ENCODE assay signal across 8 cellular contexts in the genomic region with DNA sequence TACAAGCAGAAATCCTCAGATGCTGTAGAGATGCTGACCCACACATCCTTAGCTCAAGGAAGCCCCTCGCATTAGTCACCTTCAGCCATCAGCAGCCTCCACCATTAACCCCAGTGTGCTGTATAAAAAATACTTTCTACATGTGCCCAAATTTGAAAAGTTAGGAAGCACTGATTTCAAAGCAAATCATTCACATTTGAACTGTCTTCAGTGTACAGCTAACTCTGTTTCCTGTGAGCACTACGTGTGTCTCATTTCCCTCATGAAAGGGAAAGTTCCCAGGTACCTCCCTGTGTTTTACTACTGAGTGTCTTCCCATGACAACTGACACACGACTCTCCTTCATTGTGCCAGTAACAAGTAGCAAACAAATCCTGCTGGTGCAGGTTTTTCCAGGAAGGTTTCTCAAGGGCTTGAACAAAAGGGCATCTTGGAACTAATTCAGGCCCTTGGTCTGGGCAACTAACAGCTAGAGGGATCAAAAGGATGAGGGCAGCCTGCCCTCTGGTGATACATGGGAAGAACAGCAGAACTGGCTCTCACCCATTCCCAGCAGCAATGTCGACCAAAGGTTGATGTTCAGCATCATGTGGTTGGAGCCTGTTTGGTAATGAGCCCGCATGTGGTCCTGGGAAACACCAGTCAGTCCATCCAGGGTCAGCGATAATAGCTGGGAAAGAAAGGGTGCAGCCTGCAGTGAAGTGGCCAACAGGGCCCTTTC. TPM values are rescaled to one million over a fixed set of nuclear protein-coding genes. Genes with fewer than 3 reads are reported as not detected.
DNase-seq lines count a peak whose midpoint lies in the region; ATAC-seq, FAIRE-seq and TF ChIP-seq lines count a peak whose summit lies in the region.

No MANE protein-coding gene starts in this region.

- H3K9me3 ChIP-seq in fibroblast of lung (ENCODE audit: control insufficient read depth, insufficient read depth, low read depth, low read length) (no peaks in the 10 kb centered on the region), small intestine (ENCODE audit: control insufficient read depth, low read depth) (no peaks in the 10 kb centered on the region)

- TF ChIP-seq CTCF in GM13976 (IDR thresholded peaks at IDR 0.05; ENCODE audit: borderline replicate concordance, control extremely low read depth, extremely low read depth, insufficient read depth, missing control alignments) (no peak), fibroblast of lung (conservative IDR thresholded peaks at IDR 0.05 in 1 of 2, IDR thresholded peaks at IDR 0.05 in 1 of 2; ENCODE audit: low read depth in 1 of 2, low read length in 2 of 2) (peak; percentile 43 to 44)

- H3K4me3 ChIP-seq in fibroblast of lung (replicated peaks in 1 of 4; ENCODE audit: control extremely low read depth in 1 of 4, insufficient read depth in 1 of 4, low read depth in 3 of 4, low read length in 4 of 4) (no peak overlapping the region), small intestine (ENCODE audit: low read depth in 1 of 2, low read length in 2 of 2) (no peak overlapping the region)

- H3K9ac ChIP-seq in fibroblast of lung (ENCODE audit: insufficient read depth, low read length), result no peak overlapping the region

- H3K27me3 ChIP-seq in fibroblast of lung (ENCODE audit: control insufficient read depth, insufficient read depth, low read length) (no peaks in the 10 kb centered on the region), small intestine (ENCODE audit: control insufficient read depth in 2 of 2, insufficient read depth in 2 of 2, low read length in 2 of 2) (no peaks in the 10 kb centered on the region)

- in situ Hi-C loops in GM13976 (cut with MboI; ENCODE audit: low sequenced_read_pairs, unreplicated experiment), result loop anchor here (10.0 kb wide), 1 partner anchor 81 kb away; a partner anchor contains a TSS

- no peak overlapping the region for H2AFZ ChIP-seq in fibroblast of lung (ENCODE audit: low read length)

- TF ChIP-seq POLR2A in GM12892 (IDR thresholded peaks at IDR 0.05; ENCODE audit: low read depth, low read length) (no peak), GM12891 (IDR thresholded peaks at IDR 0.05; ENCODE audit: low read depth, low read length) (no peak)

- H3K4me1 ChIP-seq in fibroblast of lung (ENCODE audit: control insufficient read depth, extremely low read depth, insufficient read depth, low read length), result peaks cover 5% of the 10 kb centered on the region
- H3K4me1 ChIP-seq in small intestine (ENCODE audit: control insufficient read depth in 2 of 2, insufficient read depth in 1 of 2, low read depth in 1 of 2, low read length in 1 of 2), result peaks cover 0 to 3% of the 10 kb centered on the region in 2 donors

- ATAC-seq in HG02763 (IDR thresholded peaks at IDR 0.05; ENCODE audit: unreplicated experiment), result no peak

- no peak overlapping the region for H3K4me2 ChIP-seq in fibroblast of lung (ENCODE audit: extremely low read depth, insufficient read depth, low read length)

- peaks cover 13% of the 10 kb centered on the region for H3K79me2 ChIP-seq in fibroblast of lung (ENCODE audit: control insufficient read depth, insufficient read depth, low read length)

- no peaks in the 10 kb centered on the region for H4K20me1 ChIP-seq in fibroblast of lung (ENCODE audit: control insufficient read depth, extremely low read depth, insufficient read depth, low read length)

- FAIRE-seq in small intestine (lab: Jason Lieb, UNC), result no peak
- FAIRE-seq in GM12892 (lab: Jason Lieb, UNC), result no peak
- no peak for FAIRE-seq in GM12891 (lab: Jason Lieb, UNC)

- H3K36me3 ChIP-seq in fibroblast of lung (ENCODE audit: control insufficient read depth, insufficient read depth, low read length) (peaks cover 19% of the 10 kb centered on the region), small intestine (ENCODE audit: control insufficient read depth in 2 of 2, insufficient read depth in 2 of 2, low read length in 2 of 2) (peaks cover 23 to 28% of the 10 kb centered on the region in 2 donors)

- WGBS in small intestine, 3 donors, result 31 to 54% (median 38%) methylated on average over 6 of the region's 6 CpGs

- no peak overlapping the region for H3K27ac ChIP-seq in fibroblast of lung (ENCODE audit: insufficient read depth, low read length)
- H3K27ac ChIP-seq in small intestine (ENCODE audit: low read depth in 1 of 2, low read length in 1 of 2), result no peak overlapping the region

- DNase-seq in AML-193 (lab: John Stamatoyannopoulos, UW), result peak; percentile 64
- peak; percentile 47 for DNase-seq in GM13976 (ENCODE audit: low spot score)
- DNase-seq in RKO (ENCODE audit: low spot score), result peak; percentile 69
- DNase-seq in fibroblast of lung (ENCODE audit: low read depth in 2 of 2), result peak; percentile 31 to 49
- peak; percentile 94 for DNase-seq in small intestine
- no peak for DNase-seq in GM12892 (ENCODE audit: insufficient read length)
- DNase-seq in GM12891 (ENCODE audit: insufficient read length, low spot score), result no peak

TF ChIP-seq in GM12891, 5 proteins besides CTCF, POLR2A, EP300 and RAD21:
- no peak for TF ChIP-seq TAF1 (IDR thresholded peaks at IDR 0.05; ENCODE audit: low read depth, low read length)
- no peak for TF ChIP-seq PAX5 (IDR thresholded peaks at IDR 0.05; ENCODE audit: insufficient read depth, low read length, severe bottlenecking)
- TF ChIP-seq POU2F2 (IDR thresholded peaks at IDR 0.05; ENCODE audit: low read depth, low read length), result no peak
- no peak for TF ChIP-seq POLR2AphosphoS5 (IDR thresholded peaks at IDR 0.05; ENCODE audit: low read depth, low read length)
- no peak for TF ChIP-seq SPI1 (IDR thresholded peaks at IDR 0.05; ENCODE audit: low read depth, low read length)

RNA-seq across cellular contexts. Expression of a gene that starts 4.0 kb away (rescaled TPM):
- total RNA-seq in fibroblast of lung, result 36.2 and 36.3 TPM in 2 replicates
- polyA plus RNA-seq in fibroblast of lung, result 56.9 and 68.2 TPM in 2 replicates
- 53.0 and 71.5 TPM in 2 replicates for polyA plus RNA-seq in fibroblast of lung (2012)
- 141 and 161 TPM in 2 replicates for polyA minus RNA-seq in fibroblast of lung (ENCODE audit: low replicate concordance)
- polyA plus RNA-seq in small intestine, result 100 to 1,000 TPM in 1 of 3 donors, 10 to 100 TPM in 2; 83.0 to 108 (median 85.1) TPM
- 28.3 TPM for polyA plus RNA-seq in GM12892 (2012; ENCODE audit: missing spikeins)
- 30.7 TPM for polyA plus RNA-seq in GM12891 (2012; ENCODE audit: low read depth, missing spikeins)

RNA-seq across cellular contexts. Expression of a gene that starts 25.8 kb away (rescaled TPM):
- 89.6 and 112 TPM in 2 replicates for total RNA-seq in fibroblast of lung
- polyA plus RNA-seq in fibroblast of lung (35.0 and 46.7 TPM in 2 replicates), small intestine (10 to 100 TPM; 35.7 to 40.3 (median 37.8) TPM)
- polyA plus RNA-seq in fibroblast of lung (2012), result 29.9 and 37.6 TPM in 2 replicates
- polyA minus RNA-seq in fibroblast of lung (ENCODE audit: low replicate concordance), result 75.2 and 157 TPM in 2 replicates
- polyA plus RNA-seq in GM12892 (2012; ENCODE audit: missing spikeins), result 30.3 TPM
- polyA plus RNA-seq in GM12891 (2012; ENCODE audit: low read depth, missing spikeins), result 28.1 TPM

Comparison
In these comparisons a context has a peak if more than half of its experiments do, and no peak if none do; other contexts are left out.
1. DNase-seq: peak in AML-193 (2 of 2), GM13976 (single experiment), RKO (single experiment), fibroblast of lung (2 of 2) and small intestine (single experiment); none in GM12892 (single experiment) and GM12891 (single experiment).